1 cellular context compared by ENCODE assay signal in genomic region chr16:21526923-21527807, GRCh38.
A peak's percentile ranks its signal among the peaks of the same experiment; 100 is the strongest.
TF ChIP-seq lines count a peak whose summit lies in the region.

No MANE protein-coding gene starts in this region.

TF ChIP-seq in HepG2, 621 proteins besides CTCF, POLR2A, EP300 and RAD21 (continued from another document and continues in another):
- TF ChIP-seq, protein P1, sequence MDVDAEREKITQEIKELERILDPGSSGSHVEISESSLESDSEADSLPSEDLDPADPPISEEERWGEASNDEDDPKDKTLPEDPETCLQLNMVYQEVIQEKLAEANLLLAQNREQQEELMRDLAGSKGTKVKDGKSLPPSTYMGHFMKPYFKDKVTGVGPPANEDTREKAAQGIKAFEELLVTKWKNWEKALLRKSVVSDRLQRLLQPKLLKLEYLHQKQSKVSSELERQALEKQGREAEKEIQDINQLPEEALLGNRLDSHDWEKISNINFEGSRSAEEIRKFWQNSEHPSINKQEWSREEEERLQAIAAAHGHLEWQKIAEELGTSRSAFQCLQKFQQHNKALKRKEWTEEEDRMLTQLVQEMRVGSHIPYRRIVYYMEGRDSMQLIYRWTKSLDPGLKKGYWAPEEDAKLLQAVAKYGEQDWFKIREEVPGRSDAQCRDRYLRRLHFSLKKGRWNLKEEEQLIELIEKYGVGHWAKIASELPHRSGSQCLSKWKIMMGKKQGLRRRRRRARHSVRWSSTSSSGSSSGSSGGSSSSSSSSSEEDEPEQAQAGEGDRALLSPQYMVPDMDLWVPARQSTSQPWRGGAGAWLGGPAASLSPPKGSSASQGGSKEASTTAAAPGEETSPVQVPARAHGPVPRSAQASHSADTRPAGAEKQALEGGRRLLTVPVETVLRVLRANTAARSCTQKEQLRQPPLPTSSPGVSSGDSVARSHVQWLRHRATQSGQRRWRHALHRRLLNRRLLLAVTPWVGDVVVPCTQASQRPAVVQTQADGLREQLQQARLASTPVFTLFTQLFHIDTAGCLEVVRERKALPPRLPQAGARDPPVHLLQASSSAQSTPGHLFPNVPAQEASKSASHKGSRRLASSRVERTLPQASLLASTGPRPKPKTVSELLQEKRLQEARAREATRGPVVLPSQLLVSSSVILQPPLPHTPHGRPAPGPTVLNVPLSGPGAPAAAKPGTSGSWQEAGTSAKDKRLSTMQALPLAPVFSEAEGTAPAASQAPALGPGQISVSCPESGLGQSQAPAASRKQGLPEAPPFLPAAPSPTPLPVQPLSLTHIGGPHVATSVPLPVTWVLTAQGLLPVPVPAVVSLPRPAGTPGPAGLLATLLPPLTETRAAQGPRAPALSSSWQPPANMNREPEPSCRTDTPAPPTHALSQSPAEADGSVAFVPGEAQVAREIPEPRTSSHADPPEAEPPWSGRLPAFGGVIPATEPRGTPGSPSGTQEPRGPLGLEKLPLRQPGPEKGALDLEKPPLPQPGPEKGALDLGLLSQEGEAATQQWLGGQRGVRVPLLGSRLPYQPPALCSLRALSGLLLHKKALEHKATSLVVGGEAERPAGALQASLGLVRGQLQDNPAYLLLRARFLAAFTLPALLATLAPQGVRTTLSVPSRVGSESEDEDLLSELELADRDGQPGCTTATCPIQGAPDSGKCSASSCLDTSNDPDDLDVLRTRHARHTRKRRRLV (CRISPR knock-in tag; IDR thresholded peaks at IDR 0.05), result no peak
- TF ChIP-seq, protein P2, sequence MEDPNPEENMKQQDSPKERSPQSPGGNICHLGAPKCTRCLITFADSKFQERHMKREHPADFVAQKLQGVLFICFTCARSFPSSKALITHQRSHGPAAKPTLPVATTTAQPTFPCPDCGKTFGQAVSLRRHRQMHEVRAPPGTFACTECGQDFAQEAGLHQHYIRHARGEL (CRISPR knock-in tag; IDR thresholded peaks at IDR 0.05), result no peak
- TF ChIP-seq ZSCAN25 (CRISPR knock-in tag; IDR thresholded peaks at IDR 0.05) (0 out of 2 replicates have a peak, but pooled peaks have one; percentile 47), DZIP1 (CRISPR knock-in tag; IDR thresholded peaks at IDR 0.05) (no peak), SYNCRIP (IDR thresholded peaks at IDR 0.05; ENCODE audit: insufficient read depth, low read depth, low read length) (no peak), ZNF503 (CRISPR knock-in tag; IDR thresholded peaks at IDR 0.05) (no peak), BATF2 (CRISPR knock-in tag; IDR thresholded peaks at IDR 0.05) (no peak), ZNF143 (CRISPR knock-in tag; IDR thresholded peaks at IDR 0.05) (peak; percentile 38; the same call in 1 of the 2 replicates), TBX2 (CRISPR knock-in tag; IDR thresholded peaks at IDR 0.05; ENCODE audit: borderline replicate concordance) (peak; percentile 29), MXI1 (IDR thresholded peaks at IDR 0.05; ENCODE audit: borderline replicate concordance, low read depth, low read length) (no peak), ZNF546 (CRISPR knock-in tag; conservative IDR thresholded peaks at IDR 0.05) (no peak), NRL (CRISPR knock-in tag; IDR thresholded peaks at IDR 0.05; ENCODE audit: borderline replicate concordance) (no peak), SCMH1 (CRISPR knock-in tag; IDR thresholded peaks at IDR 0.05; ENCODE audit: borderline replicate concordance) (no peak), ZNF615 (CRISPR knock-in tag; IDR thresholded peaks at IDR 0.05; ENCODE audit: borderline replicate concordance) (no peak), RARG (CRISPR knock-in tag; IDR thresholded peaks at IDR 0.05; ENCODE audit: low read depth) (no peak), ZC3H4 (CRISPR knock-in tag; IDR thresholded peaks at IDR 0.05; ENCODE audit: borderline replicate concordance) (no peak), ZNF326 (CRISPR knock-in tag; IDR thresholded peaks at IDR 0.05; ENCODE audit: borderline replicate concordance) (no peak), ZNF850 (CRISPR knock-in tag; conservative IDR thresholded peaks at IDR 0.05) (no peak)
- TF ChIP-seq, protein P3, sequence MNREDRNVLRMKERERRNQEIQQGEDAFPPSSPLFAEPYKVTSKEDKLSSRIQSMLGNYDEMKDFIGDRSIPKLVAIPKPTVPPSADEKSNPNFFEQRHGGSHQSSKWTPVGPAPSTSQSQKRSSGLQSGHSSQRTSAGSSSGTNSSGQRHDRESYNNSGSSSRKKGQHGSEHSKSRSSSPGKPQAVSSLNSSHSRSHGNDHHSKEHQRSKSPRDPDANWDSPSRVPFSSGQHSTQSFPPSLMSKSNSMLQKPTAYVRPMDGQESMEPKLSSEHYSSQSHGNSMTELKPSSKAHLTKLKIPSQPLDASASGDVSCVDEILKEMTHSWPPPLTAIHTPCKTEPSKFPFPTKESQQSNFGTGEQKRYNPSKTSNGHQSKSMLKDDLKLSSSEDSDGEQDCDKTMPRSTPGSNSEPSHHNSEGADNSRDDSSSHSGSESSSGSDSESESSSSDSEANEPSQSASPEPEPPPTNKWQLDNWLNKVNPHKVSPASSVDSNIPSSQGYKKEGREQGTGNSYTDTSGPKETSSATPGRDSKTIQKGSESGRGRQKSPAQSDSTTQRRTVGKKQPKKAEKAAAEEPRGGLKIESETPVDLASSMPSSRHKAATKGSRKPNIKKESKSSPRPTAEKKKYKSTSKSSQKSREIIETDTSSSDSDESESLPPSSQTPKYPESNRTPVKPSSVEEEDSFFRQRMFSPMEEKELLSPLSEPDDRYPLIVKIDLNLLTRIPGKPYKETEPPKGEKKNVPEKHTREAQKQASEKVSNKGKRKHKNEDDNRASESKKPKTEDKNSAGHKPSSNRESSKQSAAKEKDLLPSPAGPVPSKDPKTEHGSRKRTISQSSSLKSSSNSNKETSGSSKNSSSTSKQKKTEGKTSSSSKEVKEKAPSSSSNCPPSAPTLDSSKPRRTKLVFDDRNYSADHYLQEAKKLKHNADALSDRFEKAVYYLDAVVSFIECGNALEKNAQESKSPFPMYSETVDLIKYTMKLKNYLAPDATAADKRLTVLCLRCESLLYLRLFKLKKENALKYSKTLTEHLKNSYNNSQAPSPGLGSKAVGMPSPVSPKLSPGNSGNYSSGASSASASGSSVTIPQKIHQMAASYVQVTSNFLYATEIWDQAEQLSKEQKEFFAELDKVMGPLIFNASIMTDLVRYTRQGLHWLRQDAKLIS (CRISPR knock-in tag; IDR thresholded peaks at IDR 0.05), result no peak
- TF ChIP-seq, protein P4, sequence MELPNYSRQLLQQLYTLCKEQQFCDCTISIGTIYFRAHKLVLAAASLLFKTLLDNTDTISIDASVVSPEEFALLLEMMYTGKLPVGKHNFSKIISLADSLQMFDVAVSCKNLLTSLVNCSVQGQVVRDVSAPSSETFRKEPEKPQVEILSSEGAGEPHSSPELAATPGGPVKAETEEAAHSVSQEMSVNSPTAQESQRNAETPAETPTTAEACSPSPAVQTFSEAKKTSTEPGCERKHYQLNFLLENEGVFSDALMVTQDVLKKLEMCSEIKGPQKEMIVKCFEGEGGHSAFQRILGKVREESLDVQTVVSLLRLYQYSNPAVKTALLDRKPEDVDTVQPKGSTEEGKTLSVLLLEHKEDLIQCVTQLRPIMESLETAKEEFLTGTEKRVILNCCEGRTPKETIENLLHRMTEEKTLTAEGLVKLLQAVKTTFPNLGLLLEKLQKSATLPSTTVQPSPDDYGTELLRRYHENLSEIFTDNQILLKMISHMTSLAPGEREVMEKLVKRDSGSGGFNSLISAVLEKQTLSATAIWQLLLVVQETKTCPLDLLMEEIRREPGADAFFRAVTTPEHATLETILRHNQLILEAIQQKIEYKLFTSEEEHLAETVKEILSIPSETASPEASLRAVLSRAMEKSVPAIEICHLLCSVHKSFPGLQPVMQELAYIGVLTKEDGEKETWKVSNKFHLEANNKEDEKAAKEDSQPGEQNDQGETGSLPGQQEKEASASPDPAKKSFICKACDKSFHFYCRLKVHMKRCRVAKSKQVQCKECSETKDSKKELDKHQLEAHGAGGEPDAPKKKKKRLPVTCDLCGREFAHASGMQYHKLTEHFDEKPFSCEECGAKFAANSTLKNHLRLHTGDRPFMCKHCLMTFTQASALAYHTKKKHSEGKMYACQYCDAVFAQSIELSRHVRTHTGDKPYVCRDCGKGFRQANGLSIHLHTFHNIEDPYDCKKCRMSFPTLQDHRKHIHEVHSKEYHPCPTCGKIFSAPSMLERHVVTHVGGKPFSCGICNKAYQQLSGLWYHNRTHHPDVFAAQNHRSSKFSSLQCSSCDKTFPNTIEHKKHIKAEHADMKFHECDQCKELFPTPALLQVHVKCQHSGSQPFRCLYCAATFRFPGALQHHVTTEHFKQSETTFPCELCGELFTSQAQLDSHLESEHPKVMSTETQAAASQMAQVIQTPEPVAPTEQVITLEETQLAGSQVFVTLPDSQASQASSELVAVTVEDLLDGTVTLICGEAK (IDR thresholded peaks at IDR 0.05), result no peak
- TF ChIP-seq, protein P4 (CRISPR knock-in tag; IDR thresholded peaks at IDR 0.05), result no peak
